9 cellular contexts compared by ENCODE assay signal in genomic region chr4:108018038-108018883, GRCh38. TPM values are rescaled to one million over a fixed set of nuclear protein-coding genes. Genes with fewer than 3 reads are reported as not detected.
DNase-seq lines count a peak whose midpoint lies in the region; ATAC-seq and TF ChIP-seq lines count a peak whose summit lies in the region.
"Had no signal": no experiment of that assay in that cellular context is flagged by ENCODE, and none has a peak within 500 bp of the region (broad histone marks: within the 10 kb centered on the region; RNA-seq: fewer than 3 reads in every experiment).

No MANE protein-coding gene starts in this region.

- H3K36me3 Mint-ChIP-seq in H9 (ENCODE audit: insufficient read depth in 1 of 3, low read depth in 3 of 3) (peaks cover 29 to 61% (median 41%) of the 10 kb centered on the region in 3 experiments), T-helper 17 cell (ENCODE audit: low read depth) (peaks cover 5% of the 10 kb centered on the region)

- H3K4ac ChIP-seq in H9 (ENCODE audit: low read depth, low read length), result no peak overlapping the region

- H3K27ac ChIP-seq in H9 (ENCODE audit: insufficient read length, low read depth, low read length), result no peak overlapping the region
- H3K27ac ChIP-seq: skin epidermis had no signal

- intact Hi-C loops in left ventricle myocardium superior (cut with micrococcal nuclease), result no loop called here
- intact Hi-C loops in sciatic nerve (cut with DNase I), result no loop called here

- ATAC-seq in T-helper 17 cell (peak; percentile 82), left ventricle myocardium superior (peak; percentile 80), sciatic nerve (peak; percentile 78), HG03457 (IDR thresholded peaks at IDR 0.05; ENCODE audit: unreplicated experiment) (no peak)

- no peaks in the 10 kb centered on the region for H3K79me1 ChIP-seq in H9 (ENCODE audit: insufficient read depth, low read depth, low read length, poor library complexity, severe bottlenecking)

- H3K23me2 ChIP-seq in H9 (ENCODE audit: insufficient read length, low read depth, low read length, poor library complexity, severe bottlenecking), result no peaks in the 10 kb centered on the region

- TF ChIP-seq CTCF in GM06990 (IDR thresholded peaks at IDR 0.05; ENCODE audit: insufficient read depth, low read length, poor library complexity, severe bottlenecking) (peak; percentile 85), H9 (conservative IDR thresholded peaks at IDR 0.05) (peak; percentile 90)

- H3K23ac ChIP-seq in H9 (ENCODE audit: insufficient read length, low read depth, low read length), result no peak overlapping the region

- no peak overlapping the region for H2BK12ac ChIP-seq in H9 (ENCODE audit: insufficient read length, low read depth, low read length)

- no peak overlapping the region for H3T11ph ChIP-seq in H9 (ENCODE audit: low read length)

- H3K4me1 Mint-ChIP-seq in H9 (peaks cover 3 to 6% of the 10 kb centered on the region in 2 experiments; a peak in 3 of 4 replicates), T-helper 17 cell (peaks cover 3% of the 10 kb centered on the region)

- no peak overlapping the region for H3K56ac ChIP-seq in H9 (ENCODE audit: insufficient read length, low read depth, low read length)

- H2AFZ ChIP-seq in H9 (ENCODE audit: low read length), result no peak overlapping the region

- H4K91ac ChIP-seq in H9 (ENCODE audit: insufficient read length, low read depth, low read length), result no peak overlapping the region

- no peaks in the 10 kb centered on the region for H4K20me1 ChIP-seq in H9 (ENCODE audit: control insufficient read depth, insufficient read depth, insufficient read length)

- no peak overlapping the region for H3K14ac ChIP-seq in H9 (ENCODE audit: insufficient read depth, low read length)

- H2BK5ac ChIP-seq in H9 (ENCODE audit: insufficient read length, low read length), result no peak overlapping the region

- H3K9ac ChIP-seq in H9 (ENCODE audit: extremely low read depth, insufficient read length, low read length), result no peak overlapping the region

- no peaks in the 10 kb centered on the region for H3K4me1 ChIP-seq in H9 (ENCODE audit: insufficient read depth, low read length)

- H3K9me3 ChIP-seq in H9 (ENCODE audit: control insufficient read depth, low read depth, low read length), result no peaks in the 10 kb centered on the region
- no peaks in the 10 kb centered on the region for H3K9me3 ChIP-seq in T-helper 17 cell (ENCODE audit: control insufficient read depth, low read length, poor library complexity, severe bottlenecking)

- H4K8ac ChIP-seq in H9 (replicated peaks; ENCODE audit: insufficient read length, low read depth, low read length), result no peak overlapping the region

- H3K4me3 Mint-ChIP-seq in H9 (no peak overlapping the region), T-helper 17 cell (no peak overlapping the region)

- H3K27ac Mint-ChIP-seq in H9 (peak overlapping the region in 1 of 3 experiments; percentile 45; a peak in 1 of 7 replicates), T-helper 17 cell (peak overlapping the region; percentile 11)

- H3K9me3 Mint-ChIP-seq in H9, result no peaks in the 10 kb centered on the region

- peak; percentile 18 for DNase-seq in GM06990 (ENCODE audit: extremely low read depth, insufficient read length)
- DNase-seq in H9, result peak; percentile 76
- peak; percentile 36 for DNase-seq in MV-4-11 (lab: John Stamatoyannopoulos, UW)
- peak; percentile 56 to 79 (median 61) for DNase-seq in T-helper 17 cell
- DNase-seq in amniotic epithelial cell (ENCODE audit: low read depth), result peak; percentile 65
- peak; percentile 82 for DNase-seq in left ventricle myocardium superior
- peak; percentile 90 for DNase-seq in sciatic nerve (ENCODE audit: low spot score)

- no peak overlapping the region for H2BK120ac ChIP-seq in H9 (ENCODE audit: low read depth, low read length, poor library complexity, severe bottlenecking)

- H3K27me3 ChIP-seq in GM06990 (replicated peaks; ENCODE audit: control insufficient read depth, insufficient read depth, low read length) (no peaks in the 10 kb centered on the region), H9 (ENCODE audit: insufficient read depth, low read length) (no peaks in the 10 kb centered on the region)

- no peak overlapping the region for H3K18ac ChIP-seq in H9 (ENCODE audit: insufficient read length, low read depth, low read length)

- no peaks in the 10 kb centered on the region for H3K79me2 ChIP-seq in H9 (ENCODE audit: insufficient read depth, low read length)

- H3K27me3 Mint-ChIP-seq in H9 (ENCODE audit: low read depth), result no peaks in the 10 kb centered on the region
- H3K27me3 Mint-ChIP-seq in T-helper 17 cell, result no peaks in the 10 kb centered on the region

- no CpG with 5 or more reads among the region's 8 CpGs for WGBS in H9 (ENCODE audit: extremely low coverage, insufficient read length, low lambda C conversion rate)

- H4K5ac ChIP-seq in H9 (ENCODE audit: insufficient read length, low read depth, low read length), result no peak overlapping the region

- no peak overlapping the region for H2BK20ac ChIP-seq in H9 (ENCODE audit: low read depth, low read length, poor library complexity, severe bottlenecking)

- H3K4me2 ChIP-seq in H9 (ENCODE audit: insufficient read depth, insufficient read length, low read length), result no peak overlapping the region

- H2BK15ac ChIP-seq in H9 (ENCODE audit: low read depth, low read length), result no peak overlapping the region

- H2AK5ac ChIP-seq in H9 (ENCODE audit: insufficient read length, low read length), result no peak overlapping the region

- H3K36me3 ChIP-seq in GM06990 (ENCODE audit: control insufficient read depth, insufficient read depth, low read length), result peaks cover 4% of the 10 kb centered on the region

- no peak overlapping the region for H3K4me3 ChIP-seq in GM06990 (replicated peaks; ENCODE audit: low read depth, low read length)
- H3K4me3 ChIP-seq: skin epidermis had no signal

RNA-seq across cellular contexts. Expression of gene HADH, which starts 28.6 kb away (rescaled TPM):
- total RNA-seq in H9 (2021) (44.4 and 46.6 TPM in 2 replicates), T-helper 17 cell (10 to 100 TPM; 10.5 to 13.3 TPM), left ventricle myocardium superior (252 TPM), sciatic nerve (39.5 TPM)

Comparison
In these comparisons a context has a peak if more than half of its experiments do, and no peak if none do; other contexts are left out.
1. DNase-seq: peak in every context shown above with its lines; median percentile 90 in sciatic nerve; 82 in left ventricle myocardium superior; 76 in H9; 65 in amniotic epithelial cell; 61 in T-helper 17 cell; 36 in MV-4-11; 18 in GM06990.